ENCODE assay signal across 17 cellular contexts in the genomic region with DNA sequence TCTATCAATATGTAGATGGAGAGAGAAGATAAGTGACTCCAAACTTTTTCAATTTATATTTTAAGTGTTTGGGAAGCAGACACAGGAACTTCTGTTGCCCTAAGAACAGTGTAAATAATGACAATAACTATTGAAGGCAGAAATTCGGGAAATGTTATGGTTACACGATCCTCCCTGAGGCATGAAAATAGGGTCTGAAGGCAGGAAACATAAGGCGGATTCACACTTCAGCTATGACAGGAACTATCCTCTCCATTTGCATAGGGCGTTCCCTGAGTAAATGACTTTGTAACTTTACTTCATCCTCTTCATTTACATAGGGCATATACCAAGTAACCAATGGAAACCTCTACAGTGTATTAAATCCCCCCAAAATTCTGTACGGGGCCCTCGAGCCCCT.
DNase-seq lines count a peak whose midpoint lies in the region; TF ChIP-seq lines count a peak whose summit lies in the region.
"Had no signal": no experiment of that assay in that cellular context is flagged by ENCODE, and none has a peak within 500 bp of the region (broad histone marks: within the 10 kb centered on the region; RNA-seq: fewer than 3 reads in every experiment).

No MANE protein-coding gene starts in this region.

- H3K4me3 ChIP-seq in ACC112 (ENCODE audit: low read depth, low read length): peak overlapping the region; percentile 40; the same call in 1 of the 2 replicates
- H3K4me3 ChIP-seq in WI38 (ENCODE audit: low read depth, low read length): peak overlapping the region; percentile 13; the same call in 1 of the 2 replicates
- H3K4me3 ChIP-seq: HAP-1 had no signal

- intact Hi-C loops in activated CD4-positive, alpha-beta T cell treated with anti-CD3 and anti-CD28 coated beads, Interleukin-2, amount 10 ng/mL, durations not matched to agents 24 days and 14 days (cut with micrococcal nuclease): no loop called here

- H3K4me1 Mint-ChIP-seq in HFFc6 (ENCODE audit: low read depth) (peaks cover 21% of the 10 kb centered on the region), nephron (no peaks in the 10 kb centered on the region)
- no peaks in the 10 kb centered on the region for H3K4me1 Mint-ChIP-seq in activated T-cell treated with anti-CD3 and anti-CD28 coated beads, Interleukin-2, amount 50 U/mL, for 24 hours (ENCODE audit: low read depth)
- H3K4me1 Mint-ChIP-seq in activated CD4-positive, alpha-beta T cell treated with anti-CD3 and anti-CD28 coated beads, Interleukin-2, amount 10 ng/mL, durations not matched to agents 24 days and 14 days: no peaks in the 10 kb centered on the region
- H3K4me1 Mint-ChIP-seq: CD14-positive monocyte had no signal

- H3K4me3 Mint-ChIP-seq in HFFc6 (peak overlapping the region; percentile 22; the same call in 1 of the 2 replicates), nephron (no peak overlapping the region)
- no peak overlapping the region for H3K4me3 Mint-ChIP-seq in activated T-cell treated with anti-CD3 and anti-CD28 coated beads, Interleukin-2, amount 50 U/mL, for 24 hours
- no peak overlapping the region for H3K4me3 Mint-ChIP-seq in activated CD4-positive, alpha-beta T cell treated with anti-CD3 and anti-CD28 coated beads, Interleukin-2, amount 10 ng/mL, durations not matched to agents 24 days and 14 days
- H3K4me3 Mint-ChIP-seq: CD14-positive monocyte had no signal

- no peak overlapping the region for H3K27ac ChIP-seq in ACC112 (ENCODE audit: low read depth, low read length)

- no peaks in the 10 kb centered on the region for H3K4me1 ChIP-seq in ACC112 (ENCODE audit: control insufficient read depth, insufficient read depth, low read length, unreplicated experiment)
- H3K4me1 ChIP-seq: Caco-2, HAP-1 had no signal

- H3K27me3 Mint-ChIP-seq in HFFc6 (ENCODE audit: insufficient read depth): no peaks in the 10 kb centered on the region; the same call in 1 of the 2 replicates
- no peaks in the 10 kb centered on the region for H3K27me3 Mint-ChIP-seq in nephron (ENCODE audit: low read depth)
- no peaks in the 10 kb centered on the region for H3K27me3 Mint-ChIP-seq in activated T-cell treated with anti-CD3 and anti-CD28 coated beads, Interleukin-2, amount 50 U/mL, for 24 hours
- no peaks in the 10 kb centered on the region for H3K27me3 Mint-ChIP-seq in activated CD4-positive, alpha-beta T cell treated with anti-CD3 and anti-CD28 coated beads, Interleukin-2, amount 10 ng/mL, durations not matched to agents 24 days and 14 days

- H3K27ac Mint-ChIP-seq in HFFc6 (peak overlapping the region; percentile 38; the same call in 1 of the 2 replicates), nephron (peak overlapping the region in 2 of 3 experiments; percentile 55)
- H3K27ac Mint-ChIP-seq in activated T-cell treated with anti-CD3 and anti-CD28 coated beads, Interleukin-2, amount 50 U/mL, for 24 hours: no peak overlapping the region
- H3K27ac Mint-ChIP-seq in activated CD4-positive, alpha-beta T cell treated with anti-CD3 and anti-CD28 coated beads, Interleukin-2, amount 10 ng/mL, durations not matched to agents 24 days and 14 days: no peak overlapping the region
- H3K27ac Mint-ChIP-seq: CD14-positive monocyte had no signal

- no peaks in the 10 kb centered on the region for H3K36me3 ChIP-seq in ACC112 (ENCODE audit: insufficient read depth, low read length)
- H3K36me3 ChIP-seq: HAP-1 had no signal

- TF ChIP-seq CTCF in HFFc6 (IDR thresholded peaks at IDR 0.05) (no peak), WI38 (IDR thresholded peaks at IDR 0.05; ENCODE audit: low read depth, low read length) (no peak), nephron (IDR thresholded peaks at IDR 0.05; ENCODE audit: unreplicated experiment in 3 of 3) (no peak)

- H3K9me3 Mint-ChIP-seq in HFFc6 (no peaks in the 10 kb centered on the region; the same call in 1 of the 2 replicates), nephron (peaks cover 8% of the 10 kb centered on the region)
- H3K9me3 Mint-ChIP-seq in activated T-cell treated with anti-CD3 and anti-CD28 coated beads, Interleukin-2, amount 50 U/mL, for 24 hours: peaks cover 8% of the 10 kb centered on the region
- H3K9me3 Mint-ChIP-seq in activated CD4-positive, alpha-beta T cell treated with anti-CD3 and anti-CD28 coated beads, Interleukin-2, amount 10 ng/mL, durations not matched to agents 24 days and 14 days: no peaks in the 10 kb centered on the region

- peak; percentile 54 for DNase-seq in HFFc6
- no peak for DNase-seq in activated T-cell treated with anti-CD3 and anti-CD28 coated beads, Interleukin-2, amount 50 U/mL, for 24 hours
- no peak for DNase-seq in NCI-H1092 treated with DMSO at 0.1 percent for 48 hours (lab: John Stamatoyannopoulos, UW)
- no peak for DNase-seq in germinal center (ENCODE audit: low spot score)
- DNase-seq in activated CD4-positive, alpha-beta T cell treated with anti-CD3 and anti-CD28 coated beads, Interleukin-2, amount 10 ng/mL, durations not matched to agents 24 days and 14 days: no peak
- DNase-seq: Caco-2, DMS153, KG1, NCI-H1048, NCI-H146, NCI-H2081, NCI-H748 treated with DMSO at 0.1 percent for 48 hours had no signal

- no peaks in the 10 kb centered on the region for H3K79me2 ChIP-seq in ACC112 (ENCODE audit: control insufficient read depth, insufficient read depth, low read length, unreplicated experiment)

- no peak overlapping the region for H2AFZ ChIP-seq in ACC112 (ENCODE audit: low read length, unreplicated experiment)

- no peaks in the 10 kb centered on the region for H3K27me3 ChIP-seq in ACC112 (ENCODE audit: insufficient read depth, low read length)

- H3K36me3 Mint-ChIP-seq in HFFc6 (ENCODE audit: low read depth) (0 out of 2 replicates have a peak, but pooled peaks cover 4% of the 10 kb centered on the region), nephron (ENCODE audit: low read depth) (no peaks in the 10 kb centered on the region)
- H3K36me3 Mint-ChIP-seq in activated T-cell treated with anti-CD3 and anti-CD28 coated beads, Interleukin-2, amount 50 U/mL, for 24 hours (ENCODE audit: low read depth): no peaks in the 10 kb centered on the region
- H3K36me3 Mint-ChIP-seq in activated CD4-positive, alpha-beta T cell treated with anti-CD3 and anti-CD28 coated beads, Interleukin-2, amount 10 ng/mL, durations not matched to agents 24 days and 14 days (ENCODE audit: low read depth): no peaks in the 10 kb centered on the region
- H3K36me3 Mint-ChIP-seq: CD14-positive monocyte had no signal

Comparison
In these comparisons a context has a peak if more than half of its experiments do, and no peak if none do; other contexts are left out.
1. H3K27ac Mint-ChIP-seq: peak in HFFc6 (single experiment) and nephron (2 of 3); none in activated T-cell treated with anti-CD3 and anti-CD28 coated beads, Interleukin-2, amount 50 U/mL, for 24 hours (single experiment) and activated CD4-positive, alpha-beta T cell treated with anti-CD3 and anti-CD28 coated beads, Interleukin-2, amount 10 ng/mL, durations not matched to agents 24 days and 14 days (single experiment).